ENCODE assay signal across 16 cellular contexts in the genomic region with DNA sequence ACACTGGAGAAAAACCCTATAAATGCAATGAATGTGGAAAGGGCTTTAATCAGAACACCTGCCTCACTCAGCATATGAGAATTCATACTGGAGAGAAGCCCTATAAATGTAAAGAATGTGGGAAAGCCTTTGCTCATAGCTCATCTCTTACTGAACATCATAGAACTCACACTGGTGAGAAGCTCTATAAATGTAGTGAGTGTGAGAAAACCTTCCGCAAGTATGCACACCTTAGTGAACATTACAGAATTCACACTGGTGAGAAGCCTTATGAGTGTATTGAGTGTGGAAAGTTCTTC. TPM values are rescaled to one million over a fixed set of nuclear protein-coding genes. Genes with fewer than 3 reads are reported as not detected.
A peak's percentile ranks its signal among the peaks of the same experiment; 100 is the strongest.
DNase-seq lines count a peak whose midpoint lies in the region.
"Had no signal": no experiment of that assay in that cellular context is flagged by ENCODE, and none has a peak within 500 bp of the region (broad histone marks: within the 10 kb centered on the region; RNA-seq: fewer than 3 reads in every experiment).

No MANE protein-coding gene starts in this region.

- H3K27ac ChIP-seq in HUES48 (ENCODE audit: low read depth, low read length) (no peak overlapping the region), duodenal mucosa (ENCODE audit: low read depth, low read length) (no peak overlapping the region), substantia nigra (ENCODE audit: low read depth, low read length, poor library complexity, severe bottlenecking) (no peak overlapping the region)
- H3K27ac ChIP-seq: BLaER1 had no signal

- H3K4me1 ChIP-seq in HUES48 (ENCODE audit: control insufficient read depth, insufficient read depth, low read length), result no peaks in the 10 kb centered on the region
- no peaks in the 10 kb centered on the region for H3K4me1 ChIP-seq in duodenal mucosa (ENCODE audit: control insufficient read depth in 1 of 2, insufficient read depth in 2 of 2, low read length in 2 of 2)
- H3K4me1 ChIP-seq in skeletal muscle satellite cell (ENCODE audit: control insufficient read depth, insufficient read depth, low read length), result no peaks in the 10 kb centered on the region
- H3K4me1 ChIP-seq: BLaER1 had no signal

- H3K9me3 ChIP-seq in HUES48 (ENCODE audit: control insufficient read depth, insufficient read depth, low read length) (peaks cover 82% of the 10 kb centered on the region), duodenal mucosa (ENCODE audit: control insufficient read depth in 1 of 2, low read length in 2 of 2) (peaks cover 75 to 78% of the 10 kb centered on the region in 2 donors), skeletal muscle satellite cell (replicated peaks; ENCODE audit: low read length) (peaks cover 64% of the 10 kb centered on the region)

- no peak overlapping the region for H3K9ac ChIP-seq in HUES48 (ENCODE audit: low read depth, low read length)
- H3K9ac ChIP-seq in duodenal mucosa (ENCODE audit: low read depth in 1 of 2, low read length in 2 of 2), result no peak overlapping the region
- no peak overlapping the region for H3K9ac ChIP-seq in skeletal muscle satellite cell (ENCODE audit: low read depth, low read length)
- H3K9ac ChIP-seq: BLaER1 had no signal

- H3K4me2 ChIP-seq in skeletal muscle satellite cell (ENCODE audit: low read length), result no peak overlapping the region
- H3K4me2 ChIP-seq: BLaER1 had no signal

- peaks cover 27% of the 10 kb centered on the region for H3K36me3 ChIP-seq in HUES48 (ENCODE audit: control insufficient read depth, insufficient read depth, low read length)
- peaks cover 31 to 39% of the 10 kb centered on the region in 2 donors for H3K36me3 ChIP-seq in duodenal mucosa (ENCODE audit: control insufficient read depth in 1 of 2, insufficient read depth in 2 of 2, low read length in 2 of 2)
- H3K36me3 ChIP-seq in skeletal muscle satellite cell (ENCODE audit: insufficient read depth, low read length), result peaks cover 48% of the 10 kb centered on the region
- H3K36me3 ChIP-seq: BLaER1 had no signal

- DNase-seq in ELR (ENCODE audit: low read depth) (peak; percentile 1), occipital lobe (lab: John Stamatoyannopoulos, UW) (no peak), substantia nigra (lab: John Stamatoyannopoulos, UW) (no peak), posterior vena cava (ENCODE audit: low spot score) (no peak)
- DNase-seq in activated effector memory CD4-positive, alpha-beta T cell treated with anti-CD3 and anti-CD28 coated beads, Interleukin-2, amount 50 U/mL, for 16 hours, result no peak
- DNase-seq: 8988T, AML-193, DMS53, GOT3, H9, HFFc6 had no signal

- intact Hi-C loops in posterior vena cava (cut with DNase I), result no loop called here

- H3K4me3 ChIP-seq in HUES48 (ENCODE audit: low read depth, low read length), result peak overlapping the region; percentile 12; the same call in 1 of the 2 replicates
- peak overlapping the region; percentile 13 to 50 for H3K4me3 ChIP-seq in duodenal mucosa (ENCODE audit: low read depth in 1 of 2, low read length in 2 of 2)
- H3K4me3 ChIP-seq in skeletal muscle satellite cell (ENCODE audit: low read length), result peak overlapping the region; percentile 31
- H3K4me3 ChIP-seq: BLaER1 had no signal

- H3K27me3 ChIP-seq in HUES48 (ENCODE audit: control insufficient read depth, insufficient read depth, low read length), result no peaks in the 10 kb centered on the region
- no peaks in the 10 kb centered on the region for H3K27me3 ChIP-seq in duodenal mucosa (ENCODE audit: control insufficient read depth in 1 of 2, insufficient read depth in 2 of 2, low read length in 2 of 2)
- H3K27me3 ChIP-seq in skeletal muscle satellite cell (ENCODE audit: control insufficient read depth, insufficient read depth, low read length), result no peaks in the 10 kb centered on the region
- H3K27me3 ChIP-seq: BLaER1 had no signal

RNA-seq across cellular contexts. Expression of a gene that starts 7.4 kb away (rescaled TPM):
- 5.7 and 6.1 TPM in 2 replicates for total RNA-seq in skeletal muscle satellite cell (2012; rRNA removed)
- total RNA-seq in occipital lobe, result 26.8 TPM
- total RNA-seq in posterior vena cava, result 1 to 10 TPM; 7.2 to 8.1 TPM
- total RNA-seq: HT1080 had no signal

RNA-seq across cellular contexts. Expression of a gene that starts 9.6 kb away (rescaled TPM):
- total RNA-seq in skeletal muscle satellite cell (2012; rRNA removed), result 3.9 and 4.8 TPM in 2 replicates
- total RNA-seq in occipital lobe (15.0 TPM), posterior vena cava (1 to 10 TPM; 5.7 to 5.8 TPM)
- total RNA-seq: H9 had no signal

RNA-seq across cellular contexts. Expression of a gene that starts 39.4 kb away (rescaled TPM):
- 18.3 and 19.5 TPM in 2 replicates for total RNA-seq in skeletal muscle satellite cell (2012; rRNA removed)
- total RNA-seq in occipital lobe, result 35.1 TPM
- total RNA-seq in posterior vena cava, result 10 to 100 TPM; 26.9 to 27.2 TPM

RNA-seq across cellular contexts. Expression of a gene that starts 39.5 kb away (rescaled TPM):
- total RNA-seq in skeletal muscle satellite cell (2012; rRNA removed), result 6.8 and 7.0 TPM in 2 replicates
- total RNA-seq in occipital lobe (6.4 TPM), posterior vena cava (under 1 TPM; 0.19 to 0.65 TPM)
